ENCODE assay signal across 17 cellular contexts in genomic region chr14:99207456-99207855, GRCh38.
DNase-seq lines count a peak whose midpoint lies in the region; ATAC-seq and TF ChIP-seq lines count a peak whose summit lies in the region.
"Had no signal": no experiment of that assay in that cellular context is flagged by ENCODE, and none has a peak within 500 bp of the region (broad histone marks: within the 10 kb centered on the region; RNA-seq: fewer than 3 reads in every experiment).

No MANE protein-coding gene starts in this region.

- H3K4me3 ChIP-seq in left ventricle myocardium inferior, result no peak overlapping the region
- no peak overlapping the region for H3K4me3 ChIP-seq in endodermal cell (ENCODE audit: low read length)
- no peak overlapping the region for H3K4me3 ChIP-seq in vagina
- H3K4me3 ChIP-seq: heart left ventricle, spleen, suprapubic skin had no signal

- peaks cover 50% of the 10 kb centered on the region for H3K27me3 ChIP-seq in left ventricle myocardium inferior (ENCODE audit: low read depth)
- H3K27me3 ChIP-seq in endodermal cell (ENCODE audit: control insufficient read depth, insufficient read depth, low read length, poor library complexity, severe bottlenecking), result no peaks in the 10 kb centered on the region
- no peaks in the 10 kb centered on the region for H3K27me3 ChIP-seq in vagina
- H3K27me3 ChIP-seq: spleen, suprapubic skin had no signal

- no peaks in the 10 kb centered on the region for H3K36me3 ChIP-seq in left ventricle myocardium inferior
- no peaks in the 10 kb centered on the region for H3K36me3 ChIP-seq in endodermal cell (ENCODE audit: control insufficient read depth, insufficient read depth, low read length)
- no peaks in the 10 kb centered on the region for H3K36me3 ChIP-seq in vagina
- H3K36me3 ChIP-seq: heart left ventricle, spleen, suprapubic skin had no signal

- DNase-seq in Right ventricle myocardium inferior (ENCODE audit: missing footprints) (peak; percentile 28), left ventricle myocardium inferior (no peak), endodermal cell (no peak), vagina (ENCODE audit: extremely low spot score in 2 of 2) (no peak), HUDEP-2 (lab: John Stamatoyannopoulos, UW; ENCODE audit: unreplicated experiment in 76 of 76) (no peak)
- DNase-seq in activated CD4-positive, alpha-beta memory T cell treated with anti-CD3 and anti-CD28 coated beads, Interleukin-2, amount 10 ng/mL, durations not matched to agents 7 days and 5 days, result no peak
- DNase-seq: activated gamma-delta T cell; heart left ventricle; KG1; NCI-H2029; NCI-H510A; occipital lobe; SK-N-SH; spleen; stimulated activated CD8-positive, alpha-beta memory T cell treated with anti-CD3 and anti-CD28 coated beads, Interleukin-4, amount 100 ng/mL, for 48 hours had no signal

- no peaks in the 10 kb centered on the region for H3K9me3 ChIP-seq in left ventricle myocardium inferior (replicated peaks)
- no peaks in the 10 kb centered on the region for H3K9me3 ChIP-seq in endodermal cell (ENCODE audit: control insufficient read depth, low read length)
- H3K9me3 ChIP-seq in vagina, result no peaks in the 10 kb centered on the region
- H3K9me3 ChIP-seq: heart left ventricle, SK-N-SH, spleen, suprapubic skin had no signal

- H3K9ac ChIP-seq in endodermal cell (ENCODE audit: extremely low read depth, low read length, poor library complexity, severe bottlenecking), result no peak overlapping the region
- H3K9ac ChIP-seq: SK-N-SH had no signal

- intact Hi-C loops in Right ventricle myocardium inferior (cut with DNase I) (no loop called here), left ventricle myocardium inferior (cut with micrococcal nuclease) (no loop called here), vagina (cut with DNase I) (no loop called here)

- H3K27ac ChIP-seq in left ventricle myocardium inferior (replicated peaks), result no peak overlapping the region
- H3K27ac ChIP-seq in endodermal cell (ENCODE audit: low read depth, low read length), result no peak overlapping the region
- no peak overlapping the region for H3K27ac ChIP-seq in vagina
- H3K27ac ChIP-seq: heart left ventricle, suprapubic skin had no signal

- H3K27me3 Mint-ChIP-seq in activated CD4-positive, alpha-beta memory T cell treated with anti-CD3 and anti-CD28 coated beads, Interleukin-2, amount 10 ng/mL, durations not matched to agents 7 days and 5 days, result no peaks in the 10 kb centered on the region
- H3K27me3 Mint-ChIP-seq in endodermal cell (ENCODE audit: insufficient read depth), result no peaks in the 10 kb centered on the region

- peaks cover 99% of the 10 kb centered on the region for H3K4me1 Mint-ChIP-seq in activated CD4-positive, alpha-beta memory T cell treated with anti-CD3 and anti-CD28 coated beads, Interleukin-2, amount 10 ng/mL, durations not matched to agents 7 days and 5 days
- H3K4me1 Mint-ChIP-seq in endodermal cell, result peaks cover 10% of the 10 kb centered on the region

- ATAC-seq in Right ventricle myocardium inferior (no peak), HG02798 (IDR thresholded peaks at IDR 0.05; ENCODE audit: poor library complexity, unreplicated experiment) (no peak)
- ATAC-seq: heart left ventricle had no signal

- no peak for TF ChIP-seq POLR2A in vagina (IDR thresholded peaks at IDR 0.05)

- POLR2A ChIA-PET in activated CD4-positive, alpha-beta memory T cell treated with anti-CD3 and anti-CD28 coated beads, Interleukin-2, amount 10 ng/mL, durations not matched to agents 7 days and 5 days (lab: Charles Lee), result interaction anchor here (0.8 to 2.1 kb wide), 8 partner anchors 10 to 65 kb away, joined by 3 to 9 read pairs (median 4); partner anchors contain the start of gene BCL11B

- CTCF ChIA-PET in activated CD4-positive, alpha-beta memory T cell treated with anti-CD3 and anti-CD28 coated beads, Interleukin-2, amount 10 ng/mL, durations not matched to agents 7 days and 5 days (lab: Charles Lee), result interaction anchor here (0.9 kb wide), 1 partner anchor 19 kb away, joined by 3 read pairs; no protein-coding TSS in a partner anchor

- WGBS in endodermal cell (ENCODE audit: insufficient coverage in 1 of 2, insufficient read length in 1 of 2), 2 experiments, result 80 to 81% methylated on average over 1 to 4 of the region's 4 CpGs

- H3K4me1 ChIP-seq in left ventricle myocardium inferior (no peaks in the 10 kb centered on the region), endodermal cell (ENCODE audit: control insufficient read depth, insufficient read depth, low read length) (no peaks in the 10 kb centered on the region), vagina (no peaks in the 10 kb centered on the region)
- H3K4me1 ChIP-seq: heart left ventricle had no signal

- TF ChIP-seq CTCF in left ventricle myocardium inferior (IDR thresholded peaks at IDR 0.05; ENCODE audit: borderline replicate concordance) (no peak), endodermal cell (conservative IDR thresholded peaks at IDR 0.05) (no peak), vagina (IDR thresholded peaks at IDR 0.05) (no peak)

- H3K27ac Mint-ChIP-seq in activated CD4-positive, alpha-beta memory T cell treated with anti-CD3 and anti-CD28 coated beads, Interleukin-2, amount 10 ng/mL, durations not matched to agents 7 days and 5 days, result peak overlapping the region; percentile 67
- peak overlapping the region; percentile 48 for H3K27ac Mint-ChIP-seq in endodermal cell

- no peaks in the 10 kb centered on the region for H3K9me3 Mint-ChIP-seq in activated CD4-positive, alpha-beta memory T cell treated with anti-CD3 and anti-CD28 coated beads, Interleukin-2, amount 10 ng/mL, durations not matched to agents 7 days and 5 days
- H3K9me3 Mint-ChIP-seq in endodermal cell, result no peaks in the 10 kb centered on the region

- peak overlapping the region; percentile 16 for H3K4me3 Mint-ChIP-seq in activated CD4-positive, alpha-beta memory T cell treated with anti-CD3 and anti-CD28 coated beads, Interleukin-2, amount 10 ng/mL, durations not matched to agents 7 days and 5 days
- no peak overlapping the region for H3K4me3 Mint-ChIP-seq in endodermal cell

- peaks cover 64% of the 10 kb centered on the region for H3K36me3 Mint-ChIP-seq in activated CD4-positive, alpha-beta memory T cell treated with anti-CD3 and anti-CD28 coated beads, Interleukin-2, amount 10 ng/mL, durations not matched to agents 7 days and 5 days (ENCODE audit: low read depth)
- peaks cover 6% of the 10 kb centered on the region for H3K36me3 Mint-ChIP-seq in endodermal cell (ENCODE audit: low read depth)
